In genomic region chr18:14131914-14132700, GRCh38 we compare ENCODE assay signal across 8 cellular contexts. TPM values are rescaled to one million over a fixed set of nuclear protein-coding genes. Genes with fewer than 3 reads are reported as not detected.
DNase-seq lines count a peak whose midpoint lies in the region; ATAC-seq and TF ChIP-seq lines count a peak whose summit lies in the region.
"Not testable (repeated sequence)": the region's sequence is repeated elsewhere in the genome, so short reads cannot be mapped to it uniquely, and the experiment has no call there.

ZNF519 (minus strand) TSS chr18:14132435; CDS start chr18:14132277, 158 bp downstream.

- ATAC-seq in GM19025 (IDR thresholded peaks at IDR 0.05; ENCODE audit: low read depth, unreplicated experiment), result peak; percentile 100
- peak; percentile 100 for ATAC-seq in HG03280 (IDR thresholded peaks at IDR 0.05; ENCODE audit: unreplicated experiment)
- peak; percentile 100 for ATAC-seq in WTC11

- intact Hi-C loops in spleen (cut with DNase I; ENCODE audit: low total_unique reads), result not testable (repeated sequence)

- H3K27me3 Mint-ChIP-seq in WTC11 (ENCODE audit: low read depth), result not testable (repeated sequence)

- not testable (repeated sequence) for H3K9me3 ChIP-seq in spleen

- not testable (repeated sequence) for TF ChIP-seq CTCF in AG09319 (IDR thresholded peaks at IDR 0.05; ENCODE audit: low read depth, low read length); WTC11 (IDR thresholded peaks at IDR 0.05); spleen (IDR thresholded peaks at IDR 0.05 in 8 of 11, conservative IDR thresholded peaks at IDR 0.05 in 3 of 11)

- WGBS in spleen, 5 donors, result 0 to 1% (median 0%) methylated on average over 24 to 41 of the region's 45 CpGs

- peaks cover 3 to 17% (median 9%) of the 10 kb centered on the region in 6 donors for H3K4me1 ChIP-seq in spleen

- H3K4me3 Mint-ChIP-seq in WTC11, result peak within 1 kb of the TSS; percentile 92

- not testable (repeated sequence) for TF ChIP-seq POLR2A in spleen (IDR thresholded peaks at IDR 0.05)

- H3K4me1 Mint-ChIP-seq in WTC11, result peaks cover 31% of the 10 kb centered on the region

- H3K36me3 ChIP-seq in spleen, result not testable (repeated sequence)

- H3K9me3 Mint-ChIP-seq in WTC11, result not testable (repeated sequence)

- not testable (repeated sequence) for H3K27me3 ChIP-seq in spleen (replicated peaks in 1 of 7)

- peak within 1 kb of the TSS; percentile 95 for H3K27ac Mint-ChIP-seq in WTC11

- CTCF ChIA-PET in WTC11 (lab: Charles Lee), result not testable (repeated sequence)

- H3K36me3 Mint-ChIP-seq in WTC11, result peaks cover 11% of the 10 kb centered on the region

- POLR2A ChIA-PET in WTC11 (lab: Charles Lee), result not testable (repeated sequence)

- H3K4me3 ChIP-seq in spleen, result peak within 1 kb of the TSS; percentile 46 to 80 (median 54)

- DNase-seq in AG09319 (ENCODE audit: extremely low read depth, low read depth), result peak; percentile 87
- peak; percentile 97 for DNase-seq in NCI-H345 (lab: John Stamatoyannopoulos, UW)
- DNase-seq in WTC11 (ENCODE audit: low spot score), result peak; percentile 90
- DNase-seq in caudate nucleus (lab: John Stamatoyannopoulos, UW), result peak; percentile 20 to 98 (median 92)
- DNase-seq in inferior parietal cortex (ENCODE audit: extremely low spot score), result peak; percentile 94
- peak; percentile 94 for DNase-seq in spleen

- H3K27ac ChIP-seq in caudate nucleus (ENCODE audit: low read depth, low read length), result not testable (repeated sequence)
- peak within 1 kb of the TSS in 6 of 8 donors; percentile 32 to 70 (median 56) for H3K27ac ChIP-seq in spleen

TF ChIP-seq in WTC11, 78 proteins besides CTCF, POLR2A, EP300 and RAD21:
- TF ChIP-seq NFYB (CRISPR knock-in tag; conservative IDR thresholded peaks at IDR 0.05; ENCODE audit: low read depth), result peak; percentile 85

RNA-seq across cellular contexts. Expression of gene ZNF519, which starts in this region (rescaled TPM):
- total RNA-seq in WTC11 (2021), result 26.7 to 32.1 TPM (median 30.6 TPM) in 3 replicates
- 10 to 100 TPM in 4 of 7 donors, 1 to 10 TPM in 3; 2.9 to 13.9 (median 12.9) TPM for total RNA-seq in spleen
- 1 to 10 TPM; 1.6 to 2.7 (median 1.7) TPM for polyA plus RNA-seq in spleen
